18 cellular contexts compared by ENCODE assay signal in genomic region chr20:33282991-33283555, GRCh38. TPM values are rescaled to one million over a fixed set of nuclear protein-coding genes. Genes with fewer than 3 reads are reported as not detected.
A peak's percentile ranks its signal among the peaks of the same experiment; 100 is the strongest.
DNase-seq lines count a peak whose midpoint lies in the region; ATAC-seq, FAIRE-seq and TF ChIP-seq lines count a peak whose summit lies in the region.
"Had no signal": no experiment of that assay in that cellular context is flagged by ENCODE, and none has a peak within 500 bp of the region (broad histone marks: within the 10 kb centered on the region; RNA-seq: fewer than 3 reads in every experiment).

TSS of gene BPIFB1 (plus strand) at chr20:33283214. CDS start at chr20:33286074, 2,860 bp downstream.

- H2BK12ac ChIP-seq in H1 (ENCODE audit: low read depth, low read length), result no peak within 1 kb of the TSS

- peaks cover 24% of the 10 kb centered on the region for H3K27me3 Mint-ChIP-seq in neural crest cell (ENCODE audit: low read depth)

- no peaks in the 10 kb centered on the region for H3K23me2 ChIP-seq in H1 (ENCODE audit: low read depth, low read length)

- H4K5ac ChIP-seq in H1 (ENCODE audit: insufficient read length, low read depth, low read length), result no peak within 1 kb of the TSS

- H2BK5ac ChIP-seq in H1 (ENCODE audit: low read depth, low read length), result no peak within 1 kb of the TSS

- H3K9me3 ChIP-seq in BLaER1, result no peaks in the 10 kb centered on the region
- no peaks in the 10 kb centered on the region for H3K9me3 ChIP-seq in HCT116 (ENCODE audit: control insufficient read depth in 1 of 2, insufficient read depth in 1 of 2, low read depth in 1 of 2, low read length in 2 of 2)
- no peaks in the 10 kb centered on the region for H3K9me3 ChIP-seq in H1 (ENCODE audit: insufficient read depth in 2 of 2, low read depth in 1 of 2, low read length in 1 of 2)
- H3K9me3 ChIP-seq: Peyer's patch had no signal

- no peaks in the 10 kb centered on the region for H3K9me2 ChIP-seq in HCT116 (ENCODE audit: insufficient read depth)

- H4K91ac ChIP-seq in H1 (replicated peaks; ENCODE audit: insufficient read length, low read length), result no peak within 1 kb of the TSS

- no peaks in the 10 kb centered on the region for H3K36me3 Mint-ChIP-seq in neural crest cell (ENCODE audit: low read depth)

- no peak for TF ChIP-seq CTCF in HCT116 (IDR thresholded peaks at IDR 0.05 in 2 of 3, conservative IDR thresholded peaks at IDR 0.05 in 1 of 3; ENCODE audit: borderline replicate concordance in 1 of 3, insufficient read depth in 1 of 3, low read depth in 2 of 3, low read length in 2 of 3)
- peak in 1 of 3 experiments; percentile 16; a peak in 1 of 4 replicates for TF ChIP-seq CTCF in H1 (IDR thresholded peaks at IDR 0.05; ENCODE audit: control extremely low read depth in 1 of 3, insufficient read depth in 1 of 3, low read depth in 1 of 3, low read length in 3 of 3)
- TF ChIP-seq CTCF in neural crest cell (conservative IDR thresholded peaks at IDR 0.05), result no peak

- H3K4me2 ChIP-seq in BLaER1 (peak within 1 kb of the TSS; percentile 24), HCT116 (ENCODE audit: low read length) (peak within 1 kb of the TSS; percentile 35; the same call in 1 of the 2 replicates), H1 (ENCODE audit: insufficient read depth in 1 of 2, low read depth in 2 of 2, low read length in 2 of 2) (no peak within 1 kb of the TSS)

- H2BK20ac ChIP-seq in H1 (ENCODE audit: low read length), result no peak within 1 kb of the TSS

- ATAC-seq in HCT116, result peak; percentile 84
- ATAC-seq: GM12878, K562, SK-N-SH treated with all-trans-retinoic acid at 6 μM for 48 hours had no signal

- DNase-seq in HCT116 (ENCODE audit: low read depth, low spot score), result no peak
- no peak for DNase-seq in H1 (ENCODE audit: low read depth in 1 of 2, low spot score in 2 of 2)
- DNase-seq in neural crest cell (ENCODE audit: low read depth, low spot score), result no peak
- DNase-seq in KG1 (lab: John Stamatoyannopoulos, UW), result no peak
- no peak for DNase-seq in retina
- no peak for DNase-seq in NCI-H2081 treated with DMSO at 0.1 percent for 48 hours (lab: John Stamatoyannopoulos, UW)
- no peak for DNase-seq in GM19238 (ENCODE audit: insufficient read length, low spot score)
- DNase-seq: NCI-H1092, NCI-H1694, NCI-H345, Peyer's patch, SHP77 had no signal

- no peaks in the 10 kb centered on the region for H3K9me3 Mint-ChIP-seq in neural crest cell

- no peak for FAIRE-seq in H1 (lab: Jason Lieb, UNC)
- FAIRE-seq: A204.1, GM12878, HTR-8/SVneo, K562 had no signal

- no peak within 1 kb of the TSS for H3K4me3 ChIP-seq in BLaER1
- H3K4me3 ChIP-seq in HCT116 (replicated peaks in 1 of 2; ENCODE audit: low read depth in 1 of 2, low read length in 2 of 2), result no peak within 1 kb of the TSS
- H3K4me3 ChIP-seq in H1 (ENCODE audit: extremely low read depth in 1 of 4, insufficient read depth in 2 of 4, low read depth in 3 of 4, low read length in 4 of 4), result no peak within 1 kb of the TSS
- H3K4me3 ChIP-seq: GM12878, K562, Peyer's patch had no signal

- no peak within 1 kb of the TSS for H2AK5ac ChIP-seq in H1 (ENCODE audit: low read depth, low read length)

- intact Hi-C loops in HCT116 (cut with micrococcal nuclease), result no loop called here

- H3K14ac ChIP-seq in H1 (ENCODE audit: insufficient read length), result no peak within 1 kb of the TSS

- peak within 1 kb of the TSS; percentile 76; the same call in 1 of the 2 replicates for H4K8ac ChIP-seq in H1 (ENCODE audit: extremely low read depth, insufficient read depth, low read length)

- H2BK15ac ChIP-seq in H1 (ENCODE audit: low read length), result no peak within 1 kb of the TSS; the same call in 1 of the 2 replicates

- peak within 1 kb of the TSS; percentile 24 for H3K27ac Mint-ChIP-seq in neural crest cell (ENCODE audit: unreplicated experiment)

- POLR2A ChIA-PET in HCT116 (lab: Charles Lee) (no interaction called here), H1 (lab: Charles Lee; ENCODE audit: partially characterized antibody) (interaction anchor here (0.9 kb wide), 1 partner anchor 12 kb away, joined by 3 read pairs; no protein-coding TSS in a partner anchor)

- H3K9ac ChIP-seq in BLaER1, result no peak within 1 kb of the TSS
- no peak within 1 kb of the TSS for H3K9ac ChIP-seq in HCT116 (ENCODE audit: low read length)
- H3K9ac ChIP-seq in H1 (replicated peaks in 1 of 4; ENCODE audit: extremely low read depth in 1 of 4, low read depth in 3 of 4, low read length in 3 of 4), result no peak within 1 kb of the TSS

- WGBS in H1 (ENCODE audit: extremely low coverage in 1 of 2, insufficient coverage in 1 of 2, insufficient read length in 1 of 2, insufficient replicate concordance in 2 of 2, low coverage in 1 of 2, low lambda C conversion rate in 2 of 2, missing lambda C conversion rate in 1 of 2), 2 experiments, result 84% methylated on average over 13 of the region's 13 CpGs; no CpG with 5 or more reads in 1 of the 2 experiments

- H3K4me3 Mint-ChIP-seq in neural crest cell, result no peak within 1 kb of the TSS

- H3K4ac ChIP-seq in H1 (replicated peaks; ENCODE audit: insufficient read length, low read depth, low read length), result no peak within 1 kb of the TSS

- H3K4me1 ChIP-seq in BLaER1 (peaks cover 27% of the 10 kb centered on the region), HCT116 (ENCODE audit: control insufficient read depth in 1 of 2, insufficient read depth in 2 of 2, low read length in 2 of 2) (peaks cover 8 to 11% of the 10 kb centered on the region in 2 experiments; a peak in 3 of 4 replicates), H1 (replicated peaks in 1 of 4; ENCODE audit: control insufficient read depth in 3 of 4, insufficient read depth in 4 of 4, low read length in 3 of 4) (peaks cover 0 to 4% (median 0%) of the 10 kb centered on the region in 4 experiments; a peak in 4 of 7 replicates)
- H3K4me1 ChIP-seq: Peyer's patch had no signal

- H3K27ac ChIP-seq in BLaER1, result no peak within 1 kb of the TSS
- H3K27ac ChIP-seq in HCT116 (ENCODE audit: low read depth, low read length), result no peak within 1 kb of the TSS
- no peak within 1 kb of the TSS for H3K27ac ChIP-seq in H1 (ENCODE audit: low read depth, low read length)
- H3K27ac ChIP-seq: Peyer's patch had no signal

- no peaks in the 10 kb centered on the region for H3K79me2 ChIP-seq in HCT116 (ENCODE audit: insufficient read depth, low read length)
- H3K79me2 ChIP-seq in H1 (ENCODE audit: control insufficient read depth in 1 of 2, insufficient read depth in 2 of 2, low read length in 2 of 2), result no peaks in the 10 kb centered on the region

- CTCF ChIA-PET in HCT116 (lab: Charles Lee) (interaction anchor here (1.0 to 1.5 kb wide), 2 partner anchors 9 to 20 kb away, joined by 3 to 8 read pairs; no protein-coding TSS in a partner anchor), H1 (lab: Charles Lee; ENCODE audit: partially characterized antibody) (interaction anchor here (0.6 to 1.7 kb wide), 4 partner anchors 9 to 26 kb away, joined by 3 to 9 read pairs (median 4); no protein-coding TSS in a partner anchor)

- H4K20me1 ChIP-seq in BLaER1 (no peaks in the 10 kb centered on the region), HCT116 (ENCODE audit: insufficient read depth) (no peaks in the 10 kb centered on the region), H1 (replicated peaks in 1 of 2; ENCODE audit: control insufficient read depth in 1 of 2, insufficient read depth in 2 of 2, low read length in 2 of 2) (no peaks in the 10 kb centered on the region)

- RAD21 ChIA-PET in HCT116 (lab: Charles Lee; ENCODE audit: low non-redundant PET in 1 of 2, low total read pairs in 2 of 2, uncharacterized antibody in 2 of 2, unreplicated experiment in 2 of 2), result no interaction called here

- H3K18ac ChIP-seq in H1 (ENCODE audit: extremely low read depth, low read length), result no peak within 1 kb of the TSS

- no peak for TF ChIP-seq EP300 in H1 (IDR thresholded peaks at IDR 0.05; ENCODE audit: borderline replicate concordance in 1 of 2, low read depth in 2 of 2, low read length in 2 of 2)

- H3K36me3 ChIP-seq in BLaER1 (no peaks in the 10 kb centered on the region), HCT116 (ENCODE audit: control insufficient read depth in 1 of 2, insufficient read depth in 2 of 2, low read length in 2 of 2) (no peaks in the 10 kb centered on the region), H1 (ENCODE audit: control insufficient read depth in 2 of 4, insufficient read depth in 4 of 4, low read length in 3 of 4) (no peaks in the 10 kb centered on the region)
- H3K36me3 ChIP-seq: Peyer's patch had no signal

- no peak within 1 kb of the TSS for H3K23ac ChIP-seq in H1 (ENCODE audit: insufficient read length)

- TF ChIP-seq RAD21 in HCT116 (IDR thresholded peaks at IDR 0.05; ENCODE audit: low read depth) (no peak), H1 (IDR thresholded peaks at IDR 0.05 in 1 of 2, conservative IDR thresholded peaks at IDR 0.05 in 1 of 2; ENCODE audit: low read depth in 2 of 2, low read length in 2 of 2) (peak in 1 of 2 experiments; percentile 37; a peak in 2 of 4 replicates)

- no peaks in the 10 kb centered on the region for H3K79me1 ChIP-seq in H1 (ENCODE audit: low read depth, low read length)

- H2AFZ ChIP-seq in HCT116 (ENCODE audit: low read depth, low read length, poor library complexity, severe bottlenecking) (no peak within 1 kb of the TSS), H1 (ENCODE audit: low read length) (no peak within 1 kb of the TSS)

- no peak within 1 kb of the TSS for H3K56ac ChIP-seq in H1 (replicated peaks; ENCODE audit: insufficient read length, low read depth, low read length)

- H3K4me1 Mint-ChIP-seq in neural crest cell, result peaks cover 2% of the 10 kb centered on the region

- no peaks in the 10 kb centered on the region for H3K27me3 ChIP-seq in BLaER1
- H3K27me3 ChIP-seq in HCT116 (ENCODE audit: insufficient read depth, low read length), result peaks cover 22% of the 10 kb centered on the region; the same call in 1 of the 2 replicates
- H3K27me3 ChIP-seq in H1 (replicated peaks in 1 of 4; ENCODE audit: control insufficient read depth in 3 of 4, extremely low read depth in 1 of 4, insufficient read depth in 3 of 4, low read length in 3 of 4), result no peaks in the 10 kb centered on the region
- H3K27me3 ChIP-seq: Peyer's patch had no signal

- H2BK120ac ChIP-seq in H1 (replicated peaks; ENCODE audit: low read depth, low read length), result no peak within 1 kb of the TSS

- TF ChIP-seq POLR2A in HCT116 (IDR thresholded peaks at IDR 0.05; ENCODE audit: borderline replicate concordance, extremely low read depth, insufficient read depth, insufficient read length) (no peak), H1 (IDR thresholded peaks at IDR 0.05; ENCODE audit: control extremely low read depth in 1 of 2, low read depth in 2 of 2, low read length in 2 of 2) (no peak)

- no TSS peak for BruUV-seq in HCT116 (replicated peaks; lab: Mats Ljungman, UMichigan)

RNA-seq across cellular contexts. Expression of gene BPIFB1, which starts in this region (rescaled TPM):
- total RNA-seq in HCT116 (2021; ENCODE audit: unreplicated experiment), result 0.17 TPM
- polyA plus RNA-seq in HCT116 (2012), result 0.02 and 0.05 TPM in 2 replicates
- not detected in 2 replicates for total RNA-seq in H1 (2021; fragmentation: NEBNext Ultra II Directional; extraction: Animal tissue kit (Norgen Biotek cat#: 25700))
- polyA plus RNA-seq in H1 (2011; rRNA removed), result not detected in 2 replicates
- polyA plus RNA-seq in H1 (2011; cell fraction: cytosol; rRNA removed), result not detected
- polyA plus RNA-seq in H1 (2011; cell fraction: nucleus; rRNA removed), result not detected
- not detected in 4 replicates for polyA plus RNA-seq in H1 (2012, experiment 1 of 2)
- not detected for polyA plus RNA-seq in H1 (2012, experiment 2 of 2)
- polyA plus RNA-seq in H1 (2013, experiment 1 of 2), result not detected
- polyA plus RNA-seq in H1 (2013, experiment 2 of 2), result not detected
- polyA minus RNA-seq in H1 (2011; rRNA and poly(A)+ RNA removed), result not detected in 2 replicates
- not detected for polyA minus RNA-seq in H1 (2011; cell fraction: cytosol; rRNA and poly(A)+ RNA removed)
- polyA minus RNA-seq in H1 (2011; cell fraction: nucleus; rRNA and poly(A)+ RNA removed), result not detected
- total RNA-seq in neural crest cell, result not detected in 2 replicates
- total RNA-seq: K562, Peyer's patch had no signal
- polyA plus RNA-seq: GM12878, K562 had no signal

Comparison
In these comparisons a context has a peak if more than half of its experiments do, and no peak if none do; other contexts are left out.
1. Peak in ATAC-seq and H3K4me2 ChIP-seq in HCT116; RNA of the gene not detected or under 1 TPM.